In genomic region chr17:79792371-79792871, GRCh38 we compare ENCODE assay signal across 16 cellular contexts. TPM values are rescaled to one million over a fixed set of nuclear protein-coding genes. Genes with fewer than 3 reads are reported as not detected.
A peak's percentile ranks its signal among the peaks of the same experiment; 100 is the strongest.
DNase-seq lines count a peak whose midpoint lies in the region; ATAC-seq, FAIRE-seq and TF ChIP-seq lines count a peak whose summit lies in the region.
"Had no signal": no experiment of that assay in that cellular context is flagged by ENCODE, and none has a peak within 500 bp of the region (broad histone marks: within the 10 kb centered on the region; RNA-seq: fewer than 3 reads in every experiment).

No MANE protein-coding gene starts in this region.

- POLR2A ChIA-PET in Panc1 (lab: Charles Lee) = interaction anchor here (0.6 kb wide), 1 partner anchor 128 kb away, joined by 8 read pairs; no protein-coding TSS in a partner anchor

- CTCF ChIA-PET in Panc1 (lab: Charles Lee) = no interaction called here

- ATAC-seq in Panc1 = no peak
- ATAC-seq in HG02970 (IDR thresholded peaks at IDR 0.05; ENCODE audit: low FRiP score, unreplicated experiment) = no peak
- ATAC-seq in omental fat pad (ENCODE audit: low FRiP score) = no peak
- ATAC-seq in GM21529 (IDR thresholded peaks at IDR 0.05; ENCODE audit: unreplicated experiment) = no peak

- no peaks in the 10 kb centered on the region for H3K9me3 ChIP-seq in Panc1 (ENCODE audit: control insufficient read depth, insufficient read depth, low read depth, low read length)
- H3K9me3 ChIP-seq: transverse colon had no signal

- no peaks in the 10 kb centered on the region for H3K27me3 ChIP-seq in Panc1 (ENCODE audit: control insufficient read depth, insufficient read depth, low read length)

- intact Hi-C loops in Panc1 (cut with micrococcal nuclease; ENCODE audit: unreplicated experiment) = loop anchor here (5.0 kb wide), 1 partner anchor 200 kb away; no protein-coding TSS in a partner anchor

- peak; percentile 23 for FAIRE-seq in G401.6 (lab: Jason Lieb, UNC)
- FAIRE-seq: D721Med, small intestine had no signal

- in situ Hi-C loops in Panc1 (cut with HindIII; ENCODE audit: low pct_unique_long_range_greater_than_20kb, low sequenced_read_pairs) = loop anchor here (25.0 kb wide), 1 partner anchor 195 kb away; no protein-coding TSS in a partner anchor

- H3K27ac ChIP-seq in Panc1 (ENCODE audit: low read length) = no peak overlapping the region; the same call in 1 of the 2 replicates

- DNase-seq in Panc1 (ENCODE audit: low read depth, low spot score) = no peak
- DNase-seq in foreskin fibroblast = no peak
- peak; percentile 53 for DNase-seq in retina
- DNase-seq in omental fat pad (ENCODE audit: low spot score) = no peak
- no peak for DNase-seq in putamen (ENCODE audit: low spot score)
- DNase-seq: activated CD4-positive, alpha-beta T cell treated with anti-CD3 and anti-CD28 coated beads, Interleukin-2, amount 50 U/mL, for 1 hour; activated effector memory CD4-positive, alpha-beta T cell treated with Interleukin-2 at 50 U/mL for 16 hours; caudate nucleus; NCI-H2029; small intestine; T-helper 1 cell; transverse colon had no signal

- H3K4me3 ChIP-seq in Panc1 (ENCODE audit: low read depth in 2 of 2, low read length in 2 of 2) (peak overlapping the region; percentile 62 to 63), foreskin fibroblast (ENCODE audit: low read depth in 1 of 2, low read length in 2 of 2) (peak overlapping the region; percentile 24 to 45)

- peaks cover 3% of the 10 kb centered on the region; the same call in 1 of the 2 replicates for H3K36me3 ChIP-seq in Panc1 (ENCODE audit: control insufficient read depth, insufficient read depth, low read length)
- H3K36me3 ChIP-seq: transverse colon had no signal

- no peak for TF ChIP-seq CTCF in Panc1 (IDR thresholded peaks at IDR 0.05)
- no peak for TF ChIP-seq CTCF in foreskin fibroblast (IDR thresholded peaks at IDR 0.05; ENCODE audit: low read depth, low read length)
- no peak for TF ChIP-seq CTCF in omental fat pad (IDR thresholded peaks at IDR 0.05)

- no TSS peak for BruUV-seq in Panc1 (replicated peaks; lab: Mats Ljungman, UMichigan)

- peaks cover 21% of the 10 kb centered on the region for H3K4me1 ChIP-seq in Panc1 (ENCODE audit: control insufficient read depth, insufficient read depth, low read length)

RNA-seq across cellular contexts. Expression of gene CBX8, which starts 4.5 kb away (rescaled TPM):
- total RNA-seq in Panc1 (2021; ENCODE audit: unreplicated experiment) = 15.3 TPM
- polyA plus RNA-seq in Panc1 (2012; ENCODE audit: insufficient read length) = 17.3 TPM
- 1 to 10 TPM in 2 of 4 donors, under 1 TPM in 2; 0.88 to 2.2 (median 1.2) TPM for total RNA-seq in omental fat pad

RNA-seq across cellular contexts. Expression of gene CBX2, which starts 14.5 kb away (rescaled TPM):
- total RNA-seq in Panc1 (2021; ENCODE audit: unreplicated experiment) = 9.0 TPM
- polyA plus RNA-seq in Panc1 (2012; ENCODE audit: insufficient read length) = 5.9 TPM
- total RNA-seq in omental fat pad = 1 to 10 TPM in 2 of 4 donors, under 1 TPM in 2; 0.28 to 5.2 (median 1.5) TPM

RNA-seq across cellular contexts. Expression of gene CBX4, which starts 46.8 kb away (rescaled TPM):
- total RNA-seq in Panc1 (2021; ENCODE audit: unreplicated experiment) = 48.6 TPM
- 39.2 TPM for polyA plus RNA-seq in Panc1 (2012; ENCODE audit: insufficient read length)
- 10 to 100 TPM in 2 of 4 donors, 1 to 10 TPM in 2; 5.5 to 16.6 (median 10.6) TPM for total RNA-seq in omental fat pad
